11 cellular contexts compared by ENCODE assay signal in the genomic region with DNA sequence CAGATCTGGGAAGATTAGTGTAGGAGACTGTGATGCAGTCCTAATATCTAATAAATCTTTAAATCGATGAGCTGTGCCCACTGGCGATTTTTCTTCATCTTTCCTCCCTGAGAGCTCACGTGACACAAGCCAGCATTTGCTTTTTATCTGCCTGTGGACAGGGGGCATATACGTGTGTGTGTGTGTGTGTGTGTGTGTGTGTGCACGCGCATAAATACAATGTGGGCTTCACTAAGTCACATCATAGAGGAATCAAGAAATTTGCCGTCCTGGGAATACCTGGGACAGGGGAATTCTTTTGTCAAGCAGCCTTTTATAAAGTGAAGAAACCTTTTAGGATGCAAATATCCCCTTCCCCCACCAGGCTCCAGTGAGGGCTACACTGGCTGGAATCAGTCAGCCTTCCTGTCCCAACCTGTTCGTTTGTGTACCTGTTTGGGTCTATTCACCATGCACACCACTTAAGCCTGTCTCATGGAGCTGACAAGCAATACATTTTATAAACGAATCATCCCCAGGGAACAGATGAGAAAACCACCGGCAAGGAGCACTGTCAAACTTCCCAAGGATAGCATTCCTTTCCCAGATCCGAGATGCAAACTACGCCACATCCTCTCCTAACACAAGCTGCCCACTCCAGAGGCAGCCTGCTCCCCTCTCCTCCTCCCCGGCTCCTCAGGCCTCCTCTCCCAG. TPM values are rescaled to one million over a fixed set of nuclear protein-coding genes. Genes with fewer than 3 reads are reported as not detected.
A peak's percentile ranks its signal among the peaks of the same experiment; 100 is the strongest.
DNase-seq lines count a peak whose midpoint lies in the region; ATAC-seq and TF ChIP-seq lines count a peak whose summit lies in the region.
"Had no signal": no experiment of that assay in that cellular context is flagged by ENCODE, and none has a peak within 500 bp of the region (broad histone marks: within the 10 kb centered on the region; RNA-seq: fewer than 3 reads in every experiment).

No MANE protein-coding gene starts in this region.

- intact Hi-C loops in activated T-helper 1 cell treated with anti-CD3 and anti-CD28 coated beads, Interleukin-12 subunit alpha, Interleukin-12 subunit beta, Interleukin-2, Interleukin-4 antibody, amounts not matched to agents 30 ng/mL and 10 ng/mL and 1 ng/mL, durations not matched to agents 14 hours and 24 hours and 36 hours (cut with micrococcal nuclease): no loop called here

- POLR2A ChIA-PET in HEK293 (lab: Yijun Ruan, JAX): no interaction called here

- H3K27ac Mint-ChIP-seq in activated T-helper 1 cell treated with anti-CD3 and anti-CD28 coated beads, Interleukin-12 subunit alpha, Interleukin-12 subunit beta, Interleukin-2, Interleukin-4 antibody, amounts not matched to agents 30 ng/mL and 10 ng/mL and 1 ng/mL, durations not matched to agents 14 hours and 24 hours and 36 hours: no peak overlapping the region
- H3K27ac Mint-ChIP-seq: CD14-positive monocyte, memory B cell had no signal

- no peaks in the 10 kb centered on the region for H3K36me3 Mint-ChIP-seq in activated T-helper 1 cell treated with anti-CD3 and anti-CD28 coated beads, Interleukin-12 subunit alpha, Interleukin-12 subunit beta, Interleukin-2, Interleukin-4 antibody, amounts not matched to agents 30 ng/mL and 10 ng/mL and 1 ng/mL, durations not matched to agents 14 hours and 24 hours and 36 hours (ENCODE audit: low read depth)
- H3K36me3 Mint-ChIP-seq: memory B cell had no signal

- CTCF ChIA-PET in HEK293 (lab: Yijun Ruan, JAX): interaction anchor here (0.5 to 1.9 kb wide), 5 partner anchors 68 to 791 kb away, joined by 3 to 11 read pairs (median 3); no protein-coding TSS in a partner anchor

- peaks cover 17% of the 10 kb centered on the region for H3K4me1 Mint-ChIP-seq in activated T-helper 1 cell treated with anti-CD3 and anti-CD28 coated beads, Interleukin-12 subunit alpha, Interleukin-12 subunit beta, Interleukin-2, Interleukin-4 antibody, amounts not matched to agents 30 ng/mL and 10 ng/mL and 1 ng/mL, durations not matched to agents 14 hours and 24 hours and 36 hours (ENCODE audit: low read depth)

- TF ChIP-seq CTCF in BE2C (IDR thresholded peaks at IDR 0.05; ENCODE audit: low read depth, low read length): no peak
- TF ChIP-seq CTCF in HEK293 (tag by site-specific recombination; IDR thresholded peaks at IDR 0.05): no peak

- DNase-seq in BE2C: no peak
- no peak for DNase-seq in activated T-helper 1 cell treated with anti-CD3 and anti-CD28 coated beads, Interleukin-12 subunit alpha, Interleukin-12 subunit beta, Interleukin-2, Interleukin-4 antibody, amounts not matched to agents 30 ng/mL and 10 ng/mL and 1 ng/mL, durations not matched to agents 14 hours and 24 hours and 36 hours (ENCODE audit: low spot score)
- peak; percentile 43 for DNase-seq in kidney tubule cell (ENCODE audit: low spot score)
- no peak for DNase-seq in NAMALWA (ENCODE audit: low spot score)
- no peak for DNase-seq in activated CD4-positive, alpha-beta T cell treated with anti-CD3 and anti-CD28 coated beads for 4 hours
- DNase-seq in SW480 (ENCODE audit: low spot score): no peak
- DNase-seq: NCI-H1694 had no signal

- H3K4me1 ChIP-seq in BE2C (no peaks in the 10 kb centered on the region), HEK293 (ENCODE audit: control insufficient read depth, insufficient read depth, low read length) (peaks cover 5% of the 10 kb centered on the region; the same call in 1 of the 2 replicates)

- peak overlapping the region; percentile 28; the same call in 1 of the 2 replicates for H3K4me3 ChIP-seq in BE2C (ENCODE audit: low read depth, low read length)
- no peak overlapping the region for H3K4me3 ChIP-seq in HEK293 (ENCODE audit: low read depth, low read length)

- peaks cover 25% of the 10 kb centered on the region for H3K27me3 ChIP-seq in BE2C

- peaks cover 66% of the 10 kb centered on the region for H3K27me3 Mint-ChIP-seq in activated T-helper 1 cell treated with anti-CD3 and anti-CD28 coated beads, Interleukin-12 subunit alpha, Interleukin-12 subunit beta, Interleukin-2, Interleukin-4 antibody, amounts not matched to agents 30 ng/mL and 10 ng/mL and 1 ng/mL, durations not matched to agents 14 hours and 24 hours and 36 hours (ENCODE audit: insufficient read depth)

- H3K9me3 Mint-ChIP-seq in activated T-helper 1 cell treated with anti-CD3 and anti-CD28 coated beads, Interleukin-12 subunit alpha, Interleukin-12 subunit beta, Interleukin-2, Interleukin-4 antibody, amounts not matched to agents 30 ng/mL and 10 ng/mL and 1 ng/mL, durations not matched to agents 14 hours and 24 hours and 36 hours: no peaks in the 10 kb centered on the region
- H3K9me3 Mint-ChIP-seq: memory B cell had no signal

- ATAC-seq in GM19463 (IDR thresholded peaks at IDR 0.05; ENCODE audit: unreplicated experiment): no peak

- no peak overlapping the region for H3K27ac ChIP-seq in HEK293 (ENCODE audit: extremely low read depth, low read depth, low read length)

- H3K9me3 ChIP-seq in BE2C (no peaks in the 10 kb centered on the region), HEK293 (ENCODE audit: control insufficient read depth, insufficient read depth, low read depth, low read length) (no peaks in the 10 kb centered on the region)

- H3K36me3 ChIP-seq in BE2C (no peaks in the 10 kb centered on the region), HEK293 (ENCODE audit: control insufficient read depth in 2 of 2, insufficient read depth in 1 of 2, low read length in 2 of 2) (no peaks in the 10 kb centered on the region)

- H3K4me3 Mint-ChIP-seq in activated T-helper 1 cell treated with anti-CD3 and anti-CD28 coated beads, Interleukin-12 subunit alpha, Interleukin-12 subunit beta, Interleukin-2, Interleukin-4 antibody, amounts not matched to agents 30 ng/mL and 10 ng/mL and 1 ng/mL, durations not matched to agents 14 hours and 24 hours and 36 hours: peak overlapping the region; percentile 36
- H3K4me3 Mint-ChIP-seq: memory B cell had no signal

TF ChIP-seq in HEK293, 187 proteins besides CTCF, POLR2A, EP300 and RAD21:
- no peak for TF ChIP-seq ZNF133 (tag by site-specific recombination; IDR thresholded peaks at IDR 0.05)
- peak; percentile 14; the same call in 1 of the 2 replicates for TF ChIP-seq IKZF3 (tag by site-specific recombination; IDR thresholded peaks at IDR 0.05)
- no peak for TF ChIP-seq ZFP69B (tag by site-specific recombination; IDR thresholded peaks at IDR 0.05)
- TF ChIP-seq ZNF138 (tag by site-specific recombination; IDR thresholded peaks at IDR 0.05; ENCODE audit: borderline replicate concordance): no peak
- TF ChIP-seq, protein P1, sequence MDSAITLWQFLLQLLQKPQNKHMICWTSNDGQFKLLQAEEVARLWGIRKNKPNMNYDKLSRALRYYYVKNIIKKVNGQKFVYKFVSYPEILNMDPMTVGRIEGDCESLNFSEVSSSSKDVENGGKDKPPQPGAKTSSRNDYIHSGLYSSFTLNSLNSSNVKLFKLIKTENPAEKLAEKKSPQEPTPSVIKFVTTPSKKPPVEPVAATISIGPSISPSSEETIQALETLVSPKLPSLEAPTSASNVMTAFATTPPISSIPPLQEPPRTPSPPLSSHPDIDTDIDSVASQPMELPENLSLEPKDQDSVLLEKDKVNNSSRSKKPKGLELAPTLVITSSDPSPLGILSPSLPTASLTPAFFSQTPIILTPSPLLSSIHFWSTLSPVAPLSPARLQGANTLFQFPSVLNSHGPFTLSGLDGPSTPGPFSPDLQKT (IDR thresholded peaks at IDR 0.05; ENCODE audit: borderline replicate concordance, low read depth, low read length): no peak
- TF ChIP-seq, protein P2, sequence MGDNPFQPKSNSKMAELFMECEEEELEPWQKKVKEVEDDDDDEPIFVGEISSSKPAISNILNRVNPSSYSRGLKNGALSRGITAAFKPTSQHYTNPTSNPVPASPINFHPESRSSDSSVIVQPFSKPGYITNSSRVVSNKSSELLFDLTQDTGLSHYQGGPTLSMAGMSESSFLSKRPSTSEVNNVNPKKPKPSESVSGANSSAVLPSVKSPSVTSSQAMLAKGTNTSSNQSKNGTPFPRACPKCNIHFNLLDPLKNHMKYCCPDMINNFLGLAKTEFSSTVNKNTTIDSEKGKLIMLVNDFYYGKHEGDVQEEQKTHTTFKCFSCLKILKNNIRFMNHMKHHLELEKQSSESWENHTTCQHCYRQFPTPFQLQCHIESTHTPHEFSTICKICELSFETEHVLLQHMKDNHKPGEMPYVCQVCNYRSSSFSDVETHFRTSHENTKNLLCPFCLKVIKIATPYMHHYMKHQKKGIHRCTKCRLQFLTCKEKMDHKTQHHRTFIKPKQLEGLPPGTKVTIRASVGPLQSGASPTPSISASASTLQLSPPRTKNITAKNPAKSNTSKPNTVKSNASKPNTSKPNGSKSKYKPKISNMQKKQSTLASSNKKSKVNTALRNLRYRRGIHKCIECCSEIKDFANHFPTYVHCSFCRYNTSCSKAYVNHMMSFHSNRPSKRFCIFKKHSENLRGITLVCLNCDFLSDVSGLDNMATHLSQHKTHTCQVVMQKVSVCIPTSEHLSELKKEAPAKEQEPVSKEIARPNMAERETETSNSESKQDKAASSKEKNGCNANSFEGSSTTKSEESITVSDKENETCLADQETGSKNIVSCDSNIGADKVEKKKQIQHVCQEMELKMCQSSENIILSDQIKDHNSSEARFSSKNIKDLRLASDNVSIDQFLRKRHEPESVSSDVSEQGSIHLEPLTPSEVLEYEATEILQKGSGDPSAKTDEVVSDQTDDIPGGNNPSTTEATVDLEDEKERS (tag by site-specific recombination; IDR thresholded peaks at IDR 0.05): no peak
- TF ChIP-seq, protein P3, sequence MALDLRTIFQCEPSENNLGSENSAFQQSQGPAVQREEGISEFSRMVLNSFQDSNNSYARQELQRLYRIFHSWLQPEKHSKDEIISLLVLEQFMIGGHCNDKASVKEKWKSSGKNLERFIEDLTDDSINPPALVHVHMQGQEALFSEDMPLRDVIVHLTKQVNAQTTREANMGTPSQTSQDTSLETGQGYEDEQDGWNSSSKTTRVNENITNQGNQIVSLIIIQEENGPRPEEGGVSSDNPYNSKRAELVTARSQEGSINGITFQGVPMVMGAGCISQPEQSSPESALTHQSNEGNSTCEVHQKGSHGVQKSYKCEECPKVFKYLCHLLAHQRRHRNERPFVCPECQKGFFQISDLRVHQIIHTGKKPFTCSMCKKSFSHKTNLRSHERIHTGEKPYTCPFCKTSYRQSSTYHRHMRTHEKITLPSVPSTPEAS (tag by site-specific recombination; IDR thresholded peaks at IDR 0.05): peak; percentile 64

RNA-seq across cellular contexts. Expression of a gene that starts 2.7 kb away (rescaled TPM):
- 0.19 TPM for polyA plus RNA-seq in BE2C (2012; ENCODE audit: insufficient read depth, insufficient read length, low read depth)
- total RNA-seq in activated T-helper 1 cell treated with anti-CD3 and anti-CD28 coated beads, Interleukin-12 subunit alpha, Interleukin-12 subunit beta, Interleukin-2, Interleukin-4 antibody, amounts not matched to agents 30 ng/mL and 10 ng/mL and 1 ng/mL, durations not matched to agents 14 hours and 24 hours and 36 hours: 2.0 and 2.2 TPM in 2 replicates
- polyA plus RNA-seq: CD14-positive monocyte had no signal
